In genomic region chr10:77001186-77001585, GRCh38 we compare ENCODE assay signal across 25 cellular contexts.
"Had no signal": no experiment of that assay in that cellular context is flagged by ENCODE, and none has a peak within 500 bp of the region (broad histone marks: within the 10 kb centered on the region; RNA-seq: fewer than 3 reads in every experiment).

No MANE protein-coding gene starts in this region.

- H3K36me3 Mint-ChIP-seq: activated CD8-positive, alpha-beta memory T cell treated with anti-CD3 and anti-CD28 coated beads, Interleukin-2, amount 10 ng/mL, durations not matched to agents 7 days and 5 days; activated naive CD4-positive, alpha-beta T cell treated with anti-CD3 and anti-CD28 coated beads, Interleukin-2, amount 50 U/mL, for 24 hours had no signal

- H3K4me3 Mint-ChIP-seq: activated B cell treated with CpG ODN at 0.5 μM for 24 hours; activated CD4-positive, alpha-beta T cell treated with anti-CD3 and anti-CD28 coated beads, Interleukin-2, amount 10 ng/mL, durations not matched to agents 24 days and 14 days; activated CD8-positive, alpha-beta memory T cell treated with anti-CD3 and anti-CD28 coated beads, Interleukin-2, amount 10 ng/mL, durations not matched to agents 7 days and 5 days; activated naive CD4-positive, alpha-beta T cell treated with anti-CD3 and anti-CD28 coated beads, Interleukin-2, amount 50 U/mL, for 24 hours; activated T-cell treated with anti-CD3 and anti-CD28 coated beads, Interleukin-2, amount 50 U/mL, for 24 hours; activated T-helper 1 cell treated with anti-CD3 and anti-CD28 coated beads, Interleukin-12 subunit alpha, Interleukin-12 subunit beta, Interleukin-2, Interleukin-4 antibody, amounts not matched to agents 30 ng/mL and 10 ng/mL and 1 ng/mL, durations not matched to agents 14 hours and 24 hours and 36 hours; T-helper 17 cell had no signal

- H3K4me1 Mint-ChIP-seq: activated B cell treated with CpG ODN at 0.5 μM for 24 hours; activated CD4-positive, alpha-beta T cell treated with anti-CD3 and anti-CD28 coated beads, Interleukin-2, amount 10 ng/mL, durations not matched to agents 24 days and 14 days; activated CD8-positive, alpha-beta memory T cell treated with anti-CD3 and anti-CD28 coated beads, Interleukin-2, amount 10 ng/mL, durations not matched to agents 7 days and 5 days; activated naive CD4-positive, alpha-beta T cell treated with anti-CD3 and anti-CD28 coated beads, Interleukin-2, amount 50 U/mL, for 24 hours had no signal

- H3K9me3 Mint-ChIP-seq: activated B cell treated with CpG ODN at 0.5 μM for 24 hours; activated CD4-positive, alpha-beta T cell treated with anti-CD3 and anti-CD28 coated beads, Interleukin-2, amount 10 ng/mL, durations not matched to agents 24 days and 14 days; activated naive CD4-positive, alpha-beta T cell treated with anti-CD3 and anti-CD28 coated beads, Interleukin-2, amount 50 U/mL, for 24 hours; activated T-cell treated with anti-CD3 and anti-CD28 coated beads, Interleukin-2, amount 50 U/mL, for 24 hours; activated T-helper 1 cell treated with anti-CD3 and anti-CD28 coated beads, Interleukin-12 subunit alpha, Interleukin-12 subunit beta, Interleukin-2, Interleukin-4 antibody, amounts not matched to agents 30 ng/mL and 10 ng/mL and 1 ng/mL, durations not matched to agents 14 hours and 24 hours and 36 hours had no signal

- H3K27ac Mint-ChIP-seq: activated B cell treated with CpG ODN at 0.5 μM for 24 hours; activated CD4-positive, alpha-beta T cell treated with anti-CD3 and anti-CD28 coated beads, Interleukin-2, amount 10 ng/mL, durations not matched to agents 24 days and 14 days; activated CD8-positive, alpha-beta memory T cell treated with anti-CD3 and anti-CD28 coated beads, Interleukin-2, amount 10 ng/mL, durations not matched to agents 7 days and 5 days; activated naive CD4-positive, alpha-beta T cell treated with anti-CD3 and anti-CD28 coated beads, Interleukin-2, amount 50 U/mL, for 24 hours; activated T-cell treated with anti-CD3 and anti-CD28 coated beads, Interleukin-2, amount 50 U/mL, for 24 hours; activated T-helper 1 cell treated with anti-CD3 and anti-CD28 coated beads, Interleukin-12 subunit alpha, Interleukin-12 subunit beta, Interleukin-2, Interleukin-4 antibody, amounts not matched to agents 30 ng/mL and 10 ng/mL and 1 ng/mL, durations not matched to agents 14 hours and 24 hours and 36 hours; T-helper 17 cell had no signal

- H3K27me3 Mint-ChIP-seq: activated B cell treated with CpG ODN at 0.5 μM for 24 hours; activated naive CD4-positive, alpha-beta T cell treated with anti-CD3 and anti-CD28 coated beads, Interleukin-2, amount 50 U/mL, for 24 hours; activated T-cell treated with anti-CD3 and anti-CD28 coated beads, Interleukin-2, amount 50 U/mL, for 24 hours had no signal

- DNase-seq: activated B cell treated with CpG ODN at 0.5 μM for 24 hours; activated CD4-positive, alpha-beta T cell treated with anti-CD3 and anti-CD28 coated beads for 1 hour; activated CD4-positive, alpha-beta T cell treated with anti-CD3 and anti-CD28 coated beads, Interleukin-2, amount 10 ng/mL, durations not matched to agents 24 days and 14 days; activated CD4-positive, alpha-beta T cell treated with anti-CD3 and anti-CD28 coated beads, Interleukin-2, amount 50 U/mL, for 48 hours; activated CD8-positive, alpha-beta memory T cell treated with anti-CD3 and anti-CD28 coated beads, Interleukin-2, amount 10 ng/mL, durations not matched to agents 7 days and 5 days; activated effector memory CD4-positive, alpha-beta T cell treated with Interleukin-2 at 50 U/mL for 16 hours; activated naive CD4-positive, alpha-beta T cell; activated T-cell treated with anti-CD3 and anti-CD28 coated beads, Interleukin-2, amount 50 U/mL, for 24 hours; aorta; caudate nucleus; KG1; NCI-H1092; NCI-H1417; NCI-H2029; NCI-H2107; NCI-H2171 treated with DMSO at 0.1 percent for 48 hours; NCI-H226; NCI-H69; NK-92 treated with Interleukin-12 subunit alpha and Interleukin-12 subunit beta, amount 100 ng/mL, for 24 hours; PC-3; SHP77 treated with DMSO at 0.1 percent for 48 hours; T-helper 17 cell; T1000 had no signal

- ATAC-seq: activated CD8-positive, alpha-beta memory T cell treated with anti-CD3 and anti-CD28 coated beads, Interleukin-2, amount 10 ng/mL, durations not matched to agents 7 days and 5 days; PC-3; T-helper 17 cell had no signal
